11 cellular contexts compared by ENCODE assay signal in genomic region chr7:158613481-158613880, GRCh38.
DNase-seq lines count a peak whose midpoint lies in the region; ATAC-seq and TF ChIP-seq lines count a peak whose summit lies in the region.
"Had no signal": no experiment of that assay in that cellular context is flagged by ENCODE, and none has a peak within 500 bp of the region (broad histone marks: within the 10 kb centered on the region; RNA-seq: fewer than 3 reads in every experiment).

No MANE protein-coding gene starts in this region.

- H3K9me2 ChIP-seq in DOHH2 (replicated peaks; ENCODE audit: control insufficient read depth, low read length) = no peaks in the 10 kb centered on the region

- peaks cover 3% of the 10 kb centered on the region; the same call in 1 of the 2 replicates for H3F3A ChIP-seq in DOHH2 (ENCODE audit: control insufficient read depth, insufficient read depth)

- H3K4me1 Mint-ChIP-seq in activated naive CD4-positive, alpha-beta T cell treated with anti-CD3 and anti-CD28 coated beads, Interleukin-2, amount 10 ng/mL, durations not matched to agents 7 days and 5 days = peaks cover 11% of the 10 kb centered on the region

- peak overlapping the region; percentile 20 for H3K27ac ChIP-seq in DOHH2 (ENCODE audit: low read depth, low read length)
- H3K27ac ChIP-seq: left ventricle myocardium inferior, SJSA1 had no signal

- no peak overlapping the region for H3K27ac Mint-ChIP-seq in activated naive CD4-positive, alpha-beta T cell treated with anti-CD3 and anti-CD28 coated beads, Interleukin-2, amount 10 ng/mL, durations not matched to agents 7 days and 5 days

- intact Hi-C loops in posterior cingulate gyrus (cut with DNase I) = no loop called here

- H3K4me2 ChIP-seq in DOHH2 (ENCODE audit: low read length) = peak overlapping the region; percentile 56

- H3K36me3 Mint-ChIP-seq in activated naive CD4-positive, alpha-beta T cell treated with anti-CD3 and anti-CD28 coated beads, Interleukin-2, amount 10 ng/mL, durations not matched to agents 7 days and 5 days = peaks cover 31% of the 10 kb centered on the region

- peak overlapping the region; percentile 40 for H3K4me3 ChIP-seq in DOHH2 (ENCODE audit: low read length)
- H3K4me3 ChIP-seq in HAP-1 = no peak overlapping the region
- H3K4me3 ChIP-seq: left ventricle myocardium inferior, SJSA1 had no signal

- ATAC-seq in GM19438 (IDR thresholded peaks at IDR 0.05; ENCODE audit: low read depth, unreplicated experiment) (peak; percentile 89), HG03097 (IDR thresholded peaks at IDR 0.05; ENCODE audit: low FRiP score, unreplicated experiment) (peak; percentile 79)

- no peak for TF ChIP-seq CTCF in DOHH2 (IDR thresholded peaks at IDR 0.05; ENCODE audit: low read depth, low read length, poor library complexity, severe bottlenecking)

- DNase-seq in NCI-H345 (lab: John Stamatoyannopoulos, UW) = peak; percentile 82
- DNase-seq in posterior cingulate gyrus = no peak
- no peak for DNase-seq in activated naive CD4-positive, alpha-beta T cell treated with anti-CD3 and anti-CD28 coated beads, Interleukin-2, amount 10 ng/mL, durations not matched to agents 7 days and 5 days
- DNase-seq in activated gamma-delta T cell treated with Interleukin-2 at 50 U/mL for 16 hours = no peak
- DNase-seq in HAP-1 (ENCODE audit: low spot score in 2 of 2) = no peak
- DNase-seq: cerebellar nuclear complex, left ventricle myocardium inferior had no signal

- 0 out of 2 replicates have a peak, but pooled peaks cover 3% of the 10 kb centered on the region for H3K79me2 ChIP-seq in DOHH2 (ENCODE audit: control insufficient read depth, low read length)

- H3K27me3 Mint-ChIP-seq in activated naive CD4-positive, alpha-beta T cell treated with anti-CD3 and anti-CD28 coated beads, Interleukin-2, amount 10 ng/mL, durations not matched to agents 7 days and 5 days = no peaks in the 10 kb centered on the region

- CTCF ChIA-PET in activated naive CD4-positive, alpha-beta T cell treated with anti-CD3 and anti-CD28 coated beads, Interleukin-2, amount 10 ng/mL, durations not matched to agents 7 days and 5 days (lab: Charles Lee) = interaction anchor here (0.6 kb wide), 1 partner anchor 113 kb away, joined by 3 read pairs; no protein-coding TSS in a partner anchor

- H3K36me3 ChIP-seq in DOHH2 (ENCODE audit: control insufficient read depth, low read length) = peaks cover 33% of the 10 kb centered on the region
- peaks cover 8% of the 10 kb centered on the region; the same call in 1 of the 2 replicates for H3K36me3 ChIP-seq in HAP-1 (replicated peaks)
- H3K36me3 ChIP-seq: left ventricle myocardium inferior had no signal

- no peaks in the 10 kb centered on the region for H3K9me3 Mint-ChIP-seq in activated naive CD4-positive, alpha-beta T cell treated with anti-CD3 and anti-CD28 coated beads, Interleukin-2, amount 10 ng/mL, durations not matched to agents 7 days and 5 days

- no peaks in the 10 kb centered on the region for H3K27me3 ChIP-seq in DOHH2 (ENCODE audit: control insufficient read depth, low read length)
- H3K27me3 ChIP-seq in HAP-1 (ENCODE audit: low read depth) = no peaks in the 10 kb centered on the region
- H3K27me3 ChIP-seq: SJSA1 had no signal

- H3K4me1 ChIP-seq in DOHH2 (ENCODE audit: control insufficient read depth, low read length) (peaks cover 35% of the 10 kb centered on the region), HAP-1 (no peaks in the 10 kb centered on the region)
- H3K4me1 ChIP-seq: left ventricle myocardium inferior had no signal

- no peak overlapping the region for H3K4me3 Mint-ChIP-seq in activated naive CD4-positive, alpha-beta T cell treated with anti-CD3 and anti-CD28 coated beads, Interleukin-2, amount 10 ng/mL, durations not matched to agents 7 days and 5 days

- H3K9me3 ChIP-seq in DOHH2 (ENCODE audit: control insufficient read depth, insufficient read depth, low read length) (no peaks in the 10 kb centered on the region), HAP-1 (no peaks in the 10 kb centered on the region)
- H3K9me3 ChIP-seq: left ventricle myocardium inferior, SJSA1 had no signal

- 0 out of 2 replicates have a peak, but pooled peaks cover 5% of the 10 kb centered on the region for H4K20me1 ChIP-seq in DOHH2 (ENCODE audit: control insufficient read depth, insufficient read depth, low read depth, low read length)

- in situ Hi-C loops in HAP-1 (cut with MboI; ENCODE audit: low sequenced_read_pairs) = no loop called here
